Comparison of ENCODE assay signal across 8 cellular contexts in genomic region chr12:89469361-89469760, GRCh38. TPM values are rescaled to one million over a fixed set of nuclear protein-coding genes. Genes with fewer than 3 reads are reported as not detected.
A peak's percentile ranks its signal among the peaks of the same experiment; 100 is the strongest.
DNase-seq lines count a peak whose midpoint lies in the region; ATAC-seq and TF ChIP-seq lines count a peak whose summit lies in the region.

No MANE protein-coding gene starts in this region.

- H3K27me3 ChIP-seq in Peyer's patch (no peaks in the 10 kb centered on the region), heart right ventricle (no peaks in the 10 kb centered on the region)

- peaks cover 0 to 11% (median 0%) of the 10 kb centered on the region in 4 donors for H3K4me1 ChIP-seq in Peyer's patch
- peaks cover 0 to 17% (median 0%) of the 10 kb centered on the region in 9 donors for H3K4me1 ChIP-seq in heart right ventricle

- H3K36me3 ChIP-seq in Peyer's patch (no peaks in the 10 kb centered on the region), heart right ventricle (peaks cover 0 to 6% (median 0%) of the 10 kb centered on the region in 9 donors)

- no peak overlapping the region for H3K4me3 ChIP-seq in Peyer's patch
- no peak overlapping the region for H3K4me3 ChIP-seq in heart right ventricle

- no peak for TF ChIP-seq POLR2A in Peyer's patch (IDR thresholded peaks at IDR 0.05)

- H3K9me3 ChIP-seq in Peyer's patch (no peaks in the 10 kb centered on the region), heart right ventricle (no peaks in the 10 kb centered on the region)

- H3K27ac ChIP-seq in Peyer's patch (peak overlapping the region; percentile 35 to 74 (median 58)), heart right ventricle (peak overlapping the region in 1 of 10 donors; percentile 66)

- 86 to 90% methylated on average over 3 of the region's 3 CpGs for WGBS in heart right ventricle, 2 donors

- TF ChIP-seq CTCF in Peyer's patch (IDR thresholded peaks at IDR 0.05) (no peak), heart right ventricle (IDR thresholded peaks at IDR 0.05) (no peak)

- DNase-seq in Peyer's patch (no peak), glomerular endothelial cell (ENCODE audit: extremely low read depth, low read depth, low spot score) (peak; percentile 34), hepatic stellate cell (ENCODE audit: low spot score) (no peak), NCI-H2029 treated with DMSO at 0.1 percent for 48 hours (lab: John Stamatoyannopoulos, UW) (no peak), heart right ventricle (no peak)
- no peak for DNase-seq in stimulated activated naive CD4-positive, alpha-beta T cell treated with Interleukin-2 at 50 U/mL for 16 hours (lab: John Stamatoyannopoulos, UW)

- intact Hi-C loops in heart right ventricle (cut with DNase I) = loop anchor here in 1 of 10 donors (5.0 kb wide), 1 partner anchor 58 kb away; the partner anchor contains the start of gene POC1B

- ATAC-seq in GM18519 (IDR thresholded peaks at IDR 0.05; ENCODE audit: low FRiP score, unreplicated experiment) (peak; percentile 50), HG02571 (IDR thresholded peaks at IDR 0.05; ENCODE audit: unreplicated experiment) (peak; percentile 52), heart right ventricle (no peak)

RNA-seq across cellular contexts. Expression of gene GALNT4, which starts 55.2 kb away (rescaled TPM):
- total RNA-seq in Peyer's patch (10 to 100 TPM; 15.7 to 34.3 (median 26.1) TPM), glomerular endothelial cell (11.0 and 11.4 TPM in 2 replicates), heart right ventricle (1 to 10 TPM; 1.4 to 3.8 (median 2.1) TPM)
- 1 to 10 TPM; 1.2 to 1.7 TPM for polyA plus RNA-seq in heart right ventricle

RNA-seq across cellular contexts. Expression of gene POC1B, which starts 56.5 kb away (rescaled TPM):
- total RNA-seq in Peyer's patch (10 to 100 TPM; 24.3 to 42.9 (median 31.1) TPM), glomerular endothelial cell (21.5 and 21.8 TPM in 2 replicates), heart right ventricle (10 to 100 TPM in 1 of 10 donors, 1 to 10 TPM in 9; 6.2 to 10.4 (median 8.2) TPM)
- polyA plus RNA-seq in heart right ventricle = 1 to 10 TPM; 4.8 TPM

Comparison
In these comparisons a context has a peak if more than half of its experiments do, and no peak if none do; other contexts are left out.
1. ATAC-seq: peak in GM18519 (single experiment) and HG02571 (single experiment); none in heart right ventricle (0 of 8).